11 cellular contexts compared by ENCODE assay signal in genomic region chr6:138971601-138972000, GRCh38. TPM values are rescaled to one million over a fixed set of nuclear protein-coding genes. Genes with fewer than 3 reads are reported as not detected.
A peak's percentile ranks its signal among the peaks of the same experiment; 100 is the strongest.
DNase-seq lines count a peak whose midpoint lies in the region; ATAC-seq and TF ChIP-seq lines count a peak whose summit lies in the region.
"Had no signal": no experiment of that assay in that cellular context is flagged by ENCODE, and none has a peak within 500 bp of the region (broad histone marks: within the 10 kb centered on the region; RNA-seq: fewer than 3 reads in every experiment).

No MANE protein-coding gene starts in this region.

- peaks cover 44% of the 10 kb centered on the region for H3K4me1 ChIP-seq in A673 (ENCODE audit: insufficient read depth, low read length, poor library complexity, severe bottlenecking)
- peaks cover 2% of the 10 kb centered on the region for H3K4me1 ChIP-seq in endodermal cell (ENCODE audit: control insufficient read depth, insufficient read depth, low read length)
- peaks cover 31% of the 10 kb centered on the region for H3K4me1 ChIP-seq in mesodermal cell (ENCODE audit: control insufficient read depth, insufficient read depth, low read length, poor library complexity, severe bottlenecking)
- H3K4me1 ChIP-seq in Karpas-422 (ENCODE audit: low read length): peaks cover 16% of the 10 kb centered on the region

- no peak overlapping the region for H3K4me3 Mint-ChIP-seq in endodermal cell
- H3K4me3 Mint-ChIP-seq: T-helper 1 cell treated with Interleukin-12 subunit alpha and Interleukin-12 subunit beta and Interleukin-4 antibody, amounts not matched to agents 30 μg/mL and 1 μg/mL, for 36 hours had no signal

- no peak for TF ChIP-seq CTCF in A673 (conservative IDR thresholded peaks at IDR 0.05; ENCODE audit: low read depth, low read length)
- no peak for TF ChIP-seq CTCF in endodermal cell (conservative IDR thresholded peaks at IDR 0.05)

- no peaks in the 10 kb centered on the region for H3K36me3 Mint-ChIP-seq in endodermal cell (ENCODE audit: low read depth)

- H3K36me3 ChIP-seq in A673 (ENCODE audit: insufficient read depth, low read length, poor library complexity, severe bottlenecking) (no peaks in the 10 kb centered on the region), MG63 (no peaks in the 10 kb centered on the region), endodermal cell (ENCODE audit: control insufficient read depth, insufficient read depth, low read length) (no peaks in the 10 kb centered on the region), mesodermal cell (ENCODE audit: control insufficient read depth, insufficient read depth, low read length) (no peaks in the 10 kb centered on the region), Karpas-422 (ENCODE audit: insufficient read depth, low read length) (no peaks in the 10 kb centered on the region)

- no peaks in the 10 kb centered on the region for H3K27me3 ChIP-seq in A673 (replicated peaks; ENCODE audit: insufficient read depth, low read depth, low read length, poor library complexity)
- H3K27me3 ChIP-seq in MG63: no peaks in the 10 kb centered on the region
- no peaks in the 10 kb centered on the region for H3K27me3 ChIP-seq in endodermal cell (ENCODE audit: control insufficient read depth, insufficient read depth, low read length, poor library complexity, severe bottlenecking)
- H3K27me3 ChIP-seq in Karpas-422 (ENCODE audit: low read length): no peaks in the 10 kb centered on the region
- H3K27me3 ChIP-seq: BLaER1 treated with 17β-estradiol and CSF1 and Interleukin-3, amounts not matched to agents 10 nM and 100 nM had no signal

- H3K4me1 Mint-ChIP-seq in endodermal cell: peaks cover 27% of the 10 kb centered on the region

- no peak overlapping the region for H3K4me2 ChIP-seq in Karpas-422 (ENCODE audit: low read depth, low read length, poor library complexity, severe bottlenecking)

- H3K9me3 ChIP-seq in A673 (ENCODE audit: low read depth, low read length, poor library complexity, severe bottlenecking) (no peaks in the 10 kb centered on the region), MG63 (no peaks in the 10 kb centered on the region), endodermal cell (ENCODE audit: control insufficient read depth, low read length) (no peaks in the 10 kb centered on the region), mesodermal cell (ENCODE audit: control insufficient read depth, low read length) (no peaks in the 10 kb centered on the region), Karpas-422 (ENCODE audit: low read length) (no peaks in the 10 kb centered on the region)

- H3K27me3 Mint-ChIP-seq in endodermal cell (ENCODE audit: insufficient read depth): no peaks in the 10 kb centered on the region

- H3K79me2 ChIP-seq in Karpas-422 (ENCODE audit: low read length): peaks cover 99% of the 10 kb centered on the region

- peak; percentile 30 for DNase-seq in A673 (ENCODE audit: low spot score)
- DNase-seq in MG63: peak; percentile 15
- peak; percentile 67 for DNase-seq in endodermal cell
- no peak for DNase-seq in Karpas-422
- no peak for DNase-seq in COLO829 (ENCODE audit: low spot score)
- DNase-seq: NCI-H2081 had no signal

- H3K9ac ChIP-seq in endodermal cell (ENCODE audit: extremely low read depth, low read length, poor library complexity, severe bottlenecking): no peak overlapping the region
- no peak overlapping the region for H3K9ac ChIP-seq in Karpas-422 (ENCODE audit: low read length)
- H3K9ac ChIP-seq: BLaER1 treated with 17β-estradiol and CSF1 and Interleukin-3, amounts not matched to agents 10 nM and 100 nM had no signal

- no peaks in the 10 kb centered on the region for H3K9me3 Mint-ChIP-seq in endodermal cell
- H3K9me3 Mint-ChIP-seq: T-helper 1 cell treated with Interleukin-12 subunit alpha and Interleukin-12 subunit beta and Interleukin-4 antibody, amounts not matched to agents 30 μg/mL and 1 μg/mL, for 36 hours had no signal

- POLR2A ChIA-PET in A673 (lab: Charles Lee; ENCODE audit: low non-redundant PET): interaction anchor here (0.7 kb wide), 1 partner anchor 198 kb away, joined by 3 read pairs; the partner anchor contains the start of gene CCDC28A

- no TSS peak for BruUV-seq in A673 (replicated peaks; lab: Mats Ljungman, UMichigan)

- intact Hi-C loops in A673 (cut with micrococcal nuclease; ENCODE audit: unreplicated experiment): no loop called here

- H3K27ac ChIP-seq in A673 (ENCODE audit: low read depth, low read length, poor library complexity, severe bottlenecking) (peak overlapping the region; percentile 63), endodermal cell (ENCODE audit: low read depth, low read length) (peak overlapping the region; percentile 82), mesodermal cell (ENCODE audit: low read depth, low read length, severe bottlenecking) (peak overlapping the region; percentile 90), Karpas-422 (ENCODE audit: low read length) (no peak overlapping the region)

- H4K20me1 ChIP-seq in Karpas-422 (ENCODE audit: insufficient read depth, low read depth, low read length): peaks cover 9% of the 10 kb centered on the region

- CTCF ChIA-PET in A673 (lab: Charles Lee): no interaction called here

- WGBS in endodermal cell (ENCODE audit: insufficient coverage in 1 of 2, insufficient read length in 1 of 2), 2 experiments: 61% methylated on average over 3 of the region's 3 CpGs; no CpG with 5 or more reads in 1 of the 2 experiments
- 33% methylated on average over 1 of the region's 3 CpGs; no CpG with 5 or more reads in 1 of the 2 experiments for WGBS in mesodermal cell (ENCODE audit: insufficient coverage in 2 of 2), 2 experiments

- H2AFZ ChIP-seq in Karpas-422 (ENCODE audit: low read length): no peak overlapping the region

- ATAC-seq in GM18867 (IDR thresholded peaks at IDR 0.05; ENCODE audit: unreplicated experiment) (no peak), GM21529 (IDR thresholded peaks at IDR 0.05; ENCODE audit: unreplicated experiment) (no peak)

- no peaks in the 10 kb centered on the region for H3K9me2 ChIP-seq in Karpas-422 (replicated peaks; ENCODE audit: insufficient read depth, low read length)

- peak overlapping the region; percentile 50 for H3K27ac Mint-ChIP-seq in endodermal cell
- H3K27ac Mint-ChIP-seq: T-helper 1 cell treated with Interleukin-12 subunit alpha and Interleukin-12 subunit beta and Interleukin-4 antibody, amounts not matched to agents 30 μg/mL and 1 μg/mL, for 36 hours had no signal

- H3K4me3 ChIP-seq in A673 (ENCODE audit: low read depth, low read length, poor library complexity, severe bottlenecking) (peak overlapping the region; percentile 7), MG63 (no peak overlapping the region), endodermal cell (ENCODE audit: low read length) (peak overlapping the region; percentile 3), mesodermal cell (ENCODE audit: extremely low read depth, insufficient read depth, low read length, poor library complexity, severe bottlenecking) (no peak overlapping the region), Karpas-422 (ENCODE audit: low read length) (no peak overlapping the region)
- H3K4me3 ChIP-seq: BLaER1 treated with 17β-estradiol and CSF1 and Interleukin-3, amounts not matched to agents 10 nM and 100 nM had no signal

RNA-seq across cellular contexts. Expression of gene REPS1, which starts 16.5 kb away (rescaled TPM):
- total RNA-seq in A673 (2021) (63.4 and 64.9 TPM in 2 replicates), endodermal cell (10 to 100 TPM; 33.0 to 34.1 TPM)
- total RNA-seq in MG63 (2014; rRNA removed; shearing (Covaris generic); ENCODE audit: low replicate concordance): 17.2 and 19.9 TPM in 2 replicates
- 57.1 TPM for polyA plus RNA-seq in endodermal cell (2013, experiment 1 of 2)
- polyA plus RNA-seq in endodermal cell (2013, experiment 2 of 2): 56.3 TPM
- polyA plus RNA-seq in mesodermal cell (2013, experiment 1 of 2): 54.6 TPM
- 52.9 TPM for polyA plus RNA-seq in mesodermal cell (2013, experiment 2 of 2)
- 43.3 and 82.6 TPM in 2 replicates for total RNA-seq in Karpas-422 (2014; rRNA removed; shearing (Covaris generic); ENCODE audit: low replicate concordance)

RNA-seq across cellular contexts. Expression of gene ABRACL, which starts 56.9 kb away (rescaled TPM):
- total RNA-seq in A673 (2021): 65.9 and 98.5 TPM in 2 replicates
- 25.9 and 38.0 TPM in 2 replicates for total RNA-seq in MG63 (2014; rRNA removed; shearing (Covaris generic); ENCODE audit: low replicate concordance)
- 10 to 100 TPM; 24.7 to 45.8 TPM for total RNA-seq in endodermal cell
- polyA plus RNA-seq in endodermal cell (2013, experiment 1 of 2): 94.9 TPM
- polyA plus RNA-seq in endodermal cell (2013, experiment 2 of 2): 90.8 TPM
- 135 TPM for polyA plus RNA-seq in mesodermal cell (2013, experiment 1 of 2)
- polyA plus RNA-seq in mesodermal cell (2013, experiment 2 of 2): 133 TPM
- total RNA-seq in Karpas-422 (2014; rRNA removed; shearing (Covaris generic); ENCODE audit: low replicate concordance): 153 and 219 TPM in 2 replicates

Comparison
In these comparisons a context has a peak if more than half of its experiments do, and no peak if none do; other contexts are left out.
1. DNase-seq: peak in A673 (single experiment), MG63 (single experiment) and endodermal cell (single experiment); none in Karpas-422 (single experiment) and COLO829 (single experiment).
2. H3K4me3 ChIP-seq: peak in A673 (single experiment) and endodermal cell (single experiment); none in MG63 (single experiment), mesodermal cell (single experiment) and Karpas-422 (single experiment).